ENCODE assay signal across 8 cellular contexts in the genomic region with DNA sequence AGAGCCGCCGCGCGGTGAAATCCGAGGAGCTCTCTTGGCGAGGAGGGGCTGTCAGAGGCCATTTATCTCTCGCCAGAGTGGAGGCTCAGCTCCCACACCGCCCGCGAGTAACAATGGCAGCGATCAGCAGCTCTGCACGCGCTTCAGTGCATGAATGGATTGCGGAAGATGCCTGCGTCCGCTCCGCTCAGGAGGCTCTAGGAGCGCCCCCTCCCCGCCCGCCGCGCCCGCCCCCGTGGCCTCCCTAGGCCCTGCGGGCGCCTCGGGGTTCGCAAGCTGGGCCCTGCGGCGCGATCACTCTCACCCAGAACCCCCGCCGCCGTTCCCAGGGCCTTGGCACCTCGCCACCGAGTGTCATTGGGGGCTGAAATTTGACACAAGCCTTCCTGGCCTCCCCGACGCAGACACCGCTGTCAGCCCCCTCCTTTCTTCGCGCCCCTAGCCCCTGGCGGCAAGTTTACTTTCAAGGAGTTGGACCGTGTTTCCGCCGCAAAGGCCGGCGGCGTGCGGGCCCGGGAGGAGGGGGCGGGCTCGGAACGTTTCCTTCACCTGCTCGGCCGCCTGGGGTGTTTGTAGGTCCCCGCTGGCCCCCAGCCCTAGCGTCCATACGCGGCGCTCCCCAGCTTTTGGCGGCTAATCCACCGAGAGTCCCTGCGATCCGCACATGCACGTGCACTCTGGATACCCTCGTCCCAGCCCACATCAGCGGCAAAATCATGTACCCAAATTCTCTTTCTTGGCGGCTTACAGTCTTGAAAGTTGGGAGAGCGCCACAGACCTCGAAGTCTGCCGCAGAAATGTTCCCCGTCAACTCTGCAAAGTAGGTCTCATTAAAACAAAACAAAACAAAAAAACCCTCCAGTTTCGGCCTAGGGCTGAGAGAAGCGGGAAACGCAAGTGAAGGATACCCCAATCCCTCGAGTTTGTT. TPM values are rescaled to one million over a fixed set of nuclear protein-coding genes. Genes with fewer than 3 reads are reported as not detected.
DNase-seq lines count a peak whose midpoint lies in the region; ATAC-seq and TF ChIP-seq lines count a peak whose summit lies in the region.

No MANE protein-coding gene starts in this region.

- ATAC-seq in naive thymus-derived CD4-positive, alpha-beta T cell = peak; percentile 80
- no peak for ATAC-seq in GM18502 (IDR thresholded peaks at IDR 0.05; ENCODE audit: poor library complexity, unreplicated experiment)

- peak; percentile 30 for DNase-seq in activated CD4-positive, alpha-beta T cell treated with anti-CD3 and anti-CD28 coated beads for 48 hours
- no peak for DNase-seq in activated CD4-positive, alpha-beta T cell treated with anti-CD3 and anti-CD28 coated beads for 1 hour
- peak; percentile 65 for DNase-seq in SK-N-SH
- DNase-seq in naive thymus-derived CD4-positive, alpha-beta T cell = peak in 4 of 9 donors; percentile 11 to 48 (median 28)
- DNase-seq in stimulated activated CD4-positive, alpha-beta T cell treated with anti-CD3 and anti-CD28 coated beads, Interleukin-2, amount 100 ng/mL, for 48 hours = no peak
- DNase-seq in cortex of kidney (lab: John Stamatoyannopoulos, UW) = no peak

- no peaks in the 10 kb centered on the region for H3F3A ChIP-seq in SK-N-SH (replicated peaks; ENCODE audit: insufficient read depth)

- no peak for TF ChIP-seq CTCF in SK-N-SH (IDR thresholded peaks at IDR 0.05)

- CTCF ChIA-PET in SK-N-SH (lab: Yijun Ruan, JAX) = interaction anchor here (0.6 to 0.7 kb wide), 2 partner anchors 36 to 303 kb away, joined by 3 read pairs; no protein-coding TSS in a partner anchor
- CTCF ChIA-PET in naive thymus-derived CD4-positive, alpha-beta T cell (lab: Charles Lee) = interaction anchor here (1.0 kb wide), 1 partner anchor 32 kb away, joined by 3 read pairs; no protein-coding TSS in a partner anchor

- no peaks in the 10 kb centered on the region for H3K9me2 ChIP-seq in SK-N-SH

- peak overlapping the region; percentile 49 to 59 for H3K4me3 ChIP-seq in SK-N-SH (ENCODE audit: low read depth in 2 of 2, low read length in 1 of 2)
- H3K4me3 ChIP-seq in esophagus (ENCODE audit: low read depth in 1 of 2, low read length in 2 of 2) = peak overlapping the region; percentile 42 to 49
- peak overlapping the region; percentile 39 for H3K4me3 ChIP-seq in naive thymus-derived CD4-positive, alpha-beta T cell (ENCODE audit: low read length)

- no peaks in the 10 kb centered on the region for H4K20me1 ChIP-seq in SK-N-SH (ENCODE audit: insufficient read depth)

- H3K4me1 ChIP-seq in SK-N-SH (ENCODE audit: control insufficient read depth in 1 of 2, insufficient read depth in 2 of 2, low read depth in 1 of 2, low read length in 1 of 2) = peaks cover 0 to 29% of the 10 kb centered on the region in 2 experiments; a peak in 2 of 4 replicates
- no peaks in the 10 kb centered on the region for H3K4me1 ChIP-seq in esophagus (ENCODE audit: control insufficient read depth in 2 of 2, insufficient read depth in 2 of 2, low read length in 1 of 2)
- peaks cover 0 to 11% of the 10 kb centered on the region in 2 donors for H3K4me1 ChIP-seq in naive thymus-derived CD4-positive, alpha-beta T cell (ENCODE audit: control insufficient read depth in 2 of 2, insufficient read depth in 2 of 2, low read length in 2 of 2)

- H3K36me3 ChIP-seq in SK-N-SH (replicated peaks in 1 of 2; ENCODE audit: control insufficient read depth in 1 of 2, insufficient read depth in 2 of 2, low read length in 1 of 2) = peaks cover 0 to 3% of the 10 kb centered on the region in 2 experiments
- no peaks in the 10 kb centered on the region for H3K36me3 ChIP-seq in esophagus (ENCODE audit: control insufficient read depth in 2 of 2, insufficient read depth in 2 of 2, low read length in 1 of 2)
- no peaks in the 10 kb centered on the region for H3K36me3 ChIP-seq in naive thymus-derived CD4-positive, alpha-beta T cell (ENCODE audit: control insufficient read depth in 2 of 3, insufficient read depth in 3 of 3, low read length in 3 of 3)

- peaks cover 0 to 20% (median 7%) of the 10 kb centered on the region in 7 donors for H3K4me1 Mint-ChIP-seq in naive thymus-derived CD4-positive, alpha-beta T cell

- peak overlapping the region; percentile 60; the same call in 1 of the 2 replicates for H2AFZ ChIP-seq in SK-N-SH (ENCODE audit: low read depth)

- no peaks in the 10 kb centered on the region for H3K79me2 ChIP-seq in SK-N-SH (ENCODE audit: insufficient read depth)

- H3K9ac ChIP-seq in SK-N-SH = peak overlapping the region; percentile 55; the same call in 1 of the 2 replicates

- no peak for TF ChIP-seq RAD21 in SK-N-SH (IDR thresholded peaks at IDR 0.05; ENCODE audit: low read length)

- peaks cover 0 to 12% (median 0%) of the 10 kb centered on the region in 5 donors for H3K27me3 Mint-ChIP-seq in naive thymus-derived CD4-positive, alpha-beta T cell

- H3K36me3 Mint-ChIP-seq in naive thymus-derived CD4-positive, alpha-beta T cell = no peaks in the 10 kb centered on the region

- H3K27me3 ChIP-seq in SK-N-SH (ENCODE audit: insufficient read depth) (peaks cover 38% of the 10 kb centered on the region; the same call in 1 of the 2 replicates), esophagus (ENCODE audit: control insufficient read depth in 1 of 2, insufficient read depth in 2 of 2, low read length in 2 of 2) (peaks cover 0 to 4% of the 10 kb centered on the region in 2 donors)
- H3K27me3 ChIP-seq in naive thymus-derived CD4-positive, alpha-beta T cell (ENCODE audit: control insufficient read depth in 2 of 2, insufficient read depth in 2 of 2, low read length in 2 of 2) = no peaks in the 10 kb centered on the region

- TF ChIP-seq EP300 in SK-N-SH (IDR thresholded peaks at IDR 0.05; ENCODE audit: borderline replicate concordance in 1 of 2, low read depth in 1 of 2, low read length in 1 of 2) = no peak

- peak overlapping the region; percentile 55 to 76 (median 68) for H3K4me3 Mint-ChIP-seq in naive thymus-derived CD4-positive, alpha-beta T cell

- peak overlapping the region in 1 of 2 experiments; percentile 71; a peak in 2 of 4 replicates for H3K27ac ChIP-seq in SK-N-SH (ENCODE audit: low read depth in 2 of 2, low read length in 1 of 2)
- H3K27ac ChIP-seq in esophagus (ENCODE audit: low read depth in 2 of 2, low read length in 1 of 2) = no peak overlapping the region
- no peak overlapping the region for H3K27ac ChIP-seq in naive thymus-derived CD4-positive, alpha-beta T cell (ENCODE audit: low read depth, low read length)

- H3K9me3 Mint-ChIP-seq in naive thymus-derived CD4-positive, alpha-beta T cell = no peaks in the 10 kb centered on the region

- H3K27ac Mint-ChIP-seq in naive thymus-derived CD4-positive, alpha-beta T cell = peak overlapping the region in 1 of 9 donors; percentile 21

- H3K4me2 ChIP-seq in SK-N-SH = peak overlapping the region; percentile 81

- H3K9me3 ChIP-seq in SK-N-SH = no peaks in the 10 kb centered on the region
- H3K9me3 ChIP-seq in esophagus (ENCODE audit: control insufficient read depth in 2 of 2, insufficient read depth in 1 of 2, low read depth in 1 of 2, low read length in 1 of 2) = no peaks in the 10 kb centered on the region
- no peaks in the 10 kb centered on the region for H3K9me3 ChIP-seq in naive thymus-derived CD4-positive, alpha-beta T cell (ENCODE audit: control insufficient read depth in 2 of 3, low read length in 3 of 3)

- 38% methylated on average over 39 of the region's 76 CpGs for WGBS in SK-N-SH (ENCODE audit: low lambda C conversion rate)
- WGBS in esophagus, 2 donors = 19 to 28% methylated on average over 61 to 76 of the region's 76 CpGs

- intact Hi-C loops in naive thymus-derived CD4-positive, alpha-beta T cell (cut with micrococcal nuclease) = no loop called here

- POLR2A ChIA-PET in SK-N-SH (lab: Yijun Ruan, JAX) = interaction anchor here (1.6 kb wide), 1 partner anchor 304 kb away, joined by 5 read pairs; no protein-coding TSS in a partner anchor
- POLR2A ChIA-PET in naive thymus-derived CD4-positive, alpha-beta T cell (lab: Charles Lee) = interaction anchor here (0.6 to 1.6 kb wide), 7 partner anchors 22 to 588 kb away, joined by 3 to 5 read pairs (median 4); a partner anchor contains a TSS

TF ChIP-seq in SK-N-SH, 30 proteins besides CTCF, POLR2A, EP300 and RAD21:
- TF ChIP-seq, protein P1, sequence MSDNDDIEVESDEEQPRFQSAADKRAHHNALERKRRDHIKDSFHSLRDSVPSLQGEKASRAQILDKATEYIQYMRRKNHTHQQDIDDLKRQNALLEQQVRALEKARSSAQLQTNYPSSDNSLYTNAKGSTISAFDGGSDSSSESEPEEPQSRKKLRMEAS (IDR thresholded peaks at IDR 0.05; ENCODE audit: low read depth) = peak; percentile 58; the same call in 1 of the 2 replicates
- TF ChIP-seq NFIC (IDR thresholded peaks at IDR 0.05; ENCODE audit: borderline replicate concordance) = no peak

RNA-seq across cellular contexts. Expression of a gene that starts 49.0 kb away (rescaled TPM):
- polyA plus RNA-seq in SK-N-SH (2012; rRNA removed) (6.9 and 8.8 TPM in 2 replicates), esophagus (10 to 100 TPM in 1 of 2 donors, 1 to 10 TPM in 1; 9.6 to 10.7 TPM)
- 8.4 and 9.4 TPM in 2 replicates for polyA plus RNA-seq in SK-N-SH (2012; cell fraction: cytosol; rRNA removed)
- 19.4 and 21.9 TPM in 2 replicates for polyA plus RNA-seq in SK-N-SH (2012; cell fraction: nucleus; rRNA removed)
- total RNA-seq in naive thymus-derived CD4-positive, alpha-beta T cell = 10 to 100 TPM; 23.3 to 55.2 (median 43.3) TPM
- polyA plus RNA-seq in naive thymus-derived CD4-positive, alpha-beta T cell = 1 to 10 TPM; 3.8 to 9.1 TPM

Comparison
In these comparisons a context has a peak if more than half of its experiments do, and no peak if none do; other contexts are left out.
1. DNase-seq: peak in activated CD4-positive, alpha-beta T cell treated with anti-CD3 and anti-CD28 coated beads for 48 hours (single experiment) and SK-N-SH (single experiment); none in activated CD4-positive, alpha-beta T cell treated with anti-CD3 and anti-CD28 coated beads for 1 hour (single experiment), stimulated activated CD4-positive, alpha-beta T cell treated with anti-CD3 and anti-CD28 coated beads, Interleukin-2, amount 100 ng/mL, for 48 hours (0 of 2) and cortex of kidney (single experiment).
2. Peak in every context shown above with its lines, with median percentiles within 50 percentile points of each other: H3K4me3 ChIP-seq.